Comparison of ENCODE assay signal across 12 cellular contexts in the genomic region with DNA sequence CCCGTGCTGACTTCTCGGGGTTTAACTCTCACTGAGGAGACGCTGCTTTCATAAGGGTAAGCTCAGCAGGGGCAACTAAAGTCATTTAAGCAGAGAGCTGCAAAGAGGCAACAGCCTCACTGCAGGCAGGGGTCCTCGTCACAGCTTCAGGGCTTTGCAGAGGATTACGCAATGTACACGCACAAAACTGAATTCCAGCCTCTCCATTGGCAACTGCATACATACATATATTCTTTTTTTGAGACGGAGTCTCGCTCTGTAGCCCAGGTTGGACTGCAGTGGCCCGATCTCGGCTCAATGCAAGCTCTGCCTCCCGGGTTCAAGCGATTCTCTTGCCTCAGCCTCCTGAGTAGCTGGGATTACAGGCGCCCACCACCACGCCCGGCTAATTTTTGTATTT. TPM values are rescaled to one million over a fixed set of nuclear protein-coding genes. Genes with fewer than 3 reads are reported as not detected.
DNase-seq lines count a peak whose midpoint lies in the region; ATAC-seq and TF ChIP-seq lines count a peak whose summit lies in the region.
"Had no signal": no experiment of that assay in that cellular context is flagged by ENCODE, and none has a peak within 500 bp of the region (broad histone marks: within the 10 kb centered on the region; RNA-seq: fewer than 3 reads in every experiment).

No MANE protein-coding gene starts in this region.

- H3K4me1 ChIP-seq in Loucy (ENCODE audit: insufficient read depth, low read length, poor library complexity, severe bottlenecking) = peaks cover 43% of the 10 kb centered on the region

- H3K27me3 Mint-ChIP-seq in activated naive CD4-positive, alpha-beta T cell treated with anti-CD3 and anti-CD28 coated beads for 36 hours (ENCODE audit: low read depth) = no peaks in the 10 kb centered on the region
- no peaks in the 10 kb centered on the region for H3K27me3 Mint-ChIP-seq in brain
- no peaks in the 10 kb centered on the region for H3K27me3 Mint-ChIP-seq in progenitor cell of endocrine pancreas
- H3K27me3 Mint-ChIP-seq: CD8-positive, alpha-beta memory T cell had no signal

- peak overlapping the region; percentile 96 for H3K4me3 ChIP-seq in Loucy (ENCODE audit: low read length, poor library complexity, severe bottlenecking)

- H3K9ac ChIP-seq in Loucy (ENCODE audit: low read depth, low read length, poor library complexity, severe bottlenecking) = peak overlapping the region; percentile 100

- H3K79me2 ChIP-seq in Loucy (ENCODE audit: insufficient read depth, low read length) = peaks cover 86% of the 10 kb centered on the region

- H3K9me3 ChIP-seq in Loucy (ENCODE audit: insufficient read depth, low read depth, low read length) = no peaks in the 10 kb centered on the region

- no peak for DNase-seq in activated naive CD4-positive, alpha-beta T cell treated with anti-CD3 and anti-CD28 coated beads for 36 hours
- no peak for DNase-seq in activated naive CD4-positive, alpha-beta T cell treated with anti-CD3 and anti-CD28 coated beads, Interleukin-2, amount 50 U/mL, for 16 hours
- DNase-seq in progenitor cell of endocrine pancreas (ENCODE audit: low spot score, unreplicated experiment) (no peak), NCI-H2196 (lab: John Stamatoyannopoulos, UW; ENCODE audit: unreplicated experiment) (no peak), NCI-H446 (lab: John Stamatoyannopoulos, UW) (no peak)
- DNase-seq: activated CD8-positive, alpha-beta memory T cell treated with anti-CD3 and anti-CD28 coated beads for 24 hours; CD8-positive, alpha-beta memory T cell; NCI-H187; SHP77 treated with DMSO at 0.1 percent for 48 hours had no signal

- CTCF ChIA-PET in activated naive CD4-positive, alpha-beta T cell treated with anti-CD3 and anti-CD28 coated beads for 36 hours (lab: Charles Lee) = interaction anchor here (0.6 kb wide), 1 partner anchor 285 kb away, joined by 3 read pairs; no protein-coding TSS in a partner anchor

- no peak overlapping the region for H3K27ac Mint-ChIP-seq in activated naive CD4-positive, alpha-beta T cell treated with anti-CD3 and anti-CD28 coated beads for 36 hours
- H3K27ac Mint-ChIP-seq in brain (peak overlapping the region; percentile 59 to 97 (median 67)), progenitor cell of endocrine pancreas (no peak overlapping the region)

- H3K27me3 ChIP-seq in Loucy (ENCODE audit: insufficient read depth, low read length, poor library complexity, severe bottlenecking) = no peaks in the 10 kb centered on the region

- peaks cover 37% of the 10 kb centered on the region for H3K4me1 Mint-ChIP-seq in activated naive CD4-positive, alpha-beta T cell treated with anti-CD3 and anti-CD28 coated beads for 36 hours (ENCODE audit: low read depth)
- peaks cover 51% of the 10 kb centered on the region for H3K4me1 Mint-ChIP-seq in brain
- H3K4me1 Mint-ChIP-seq in progenitor cell of endocrine pancreas (ENCODE audit: low read depth) = peaks cover 9% of the 10 kb centered on the region

- H3K4me3 Mint-ChIP-seq in activated naive CD4-positive, alpha-beta T cell treated with anti-CD3 and anti-CD28 coated beads for 36 hours = peak overlapping the region; percentile 12
- H3K4me3 Mint-ChIP-seq in brain = peak overlapping the region in 4 of 5 experiments; percentile 30 to 84 (median 62)
- H3K4me3 Mint-ChIP-seq in progenitor cell of endocrine pancreas (ENCODE audit: low read depth) = peak overlapping the region; percentile 16

- H2AFZ ChIP-seq in Loucy (ENCODE audit: low read length) = no peak overlapping the region

- no peaks in the 10 kb centered on the region for H3K9me3 Mint-ChIP-seq in activated naive CD4-positive, alpha-beta T cell treated with anti-CD3 and anti-CD28 coated beads for 36 hours
- H3K9me3 Mint-ChIP-seq in brain (no peaks in the 10 kb centered on the region), progenitor cell of endocrine pancreas (ENCODE audit: low read depth) (no peaks in the 10 kb centered on the region)
- H3K9me3 Mint-ChIP-seq: CD8-positive, alpha-beta memory T cell had no signal

- no peak for ATAC-seq in HG03520 (IDR thresholded peaks at IDR 0.05; ENCODE audit: unreplicated experiment)

- no peaks in the 10 kb centered on the region for H3K9me2 ChIP-seq in Loucy (replicated peaks; ENCODE audit: low read depth, low read length)

- peak overlapping the region; percentile 80 for H3K4me2 ChIP-seq in Loucy (ENCODE audit: low read depth, low read length, poor library complexity, severe bottlenecking)

- no peaks in the 10 kb centered on the region for H3K36me3 ChIP-seq in Loucy (ENCODE audit: insufficient read depth, low read length)

- H4K20me1 ChIP-seq in Loucy (ENCODE audit: insufficient read depth, low read length, poor library complexity, severe bottlenecking) = peaks cover 3% of the 10 kb centered on the region

- peaks cover 4% of the 10 kb centered on the region; the same call in 1 of the 2 replicates for H3F3A ChIP-seq in Loucy (ENCODE audit: low read depth)

- intact Hi-C loops in activated naive CD4-positive, alpha-beta T cell treated with anti-CD3 and anti-CD28 coated beads for 36 hours (cut with micrococcal nuclease) = loop anchor here (10.0 kb wide), 1 partner anchor 90 kb away; the partner anchor contains the start of gene PTK6

- peaks cover 14% of the 10 kb centered on the region for H3K36me3 Mint-ChIP-seq in activated naive CD4-positive, alpha-beta T cell treated with anti-CD3 and anti-CD28 coated beads for 36 hours (ENCODE audit: low read depth)
- H3K36me3 Mint-ChIP-seq in brain = peaks cover 17% of the 10 kb centered on the region
- H3K36me3 Mint-ChIP-seq in progenitor cell of endocrine pancreas (ENCODE audit: insufficient read depth) = peaks cover 2% of the 10 kb centered on the region

- TF ChIP-seq CTCF in Loucy (conservative IDR thresholded peaks at IDR 0.05; ENCODE audit: low read length) (peak; percentile 25; the same call in 1 of the 2 replicates), brain (conservative IDR thresholded peaks at IDR 0.05) (no peak), progenitor cell of endocrine pancreas (IDR thresholded peaks at IDR 0.05; ENCODE audit: unreplicated experiment) (no peak)

RNA-seq across cellular contexts. Expression of gene GMEB2, which starts 2.4 kb away (rescaled TPM):
- total RNA-seq in activated naive CD4-positive, alpha-beta T cell treated with anti-CD3 and anti-CD28 coated beads for 36 hours = 10 to 100 TPM; 16.7 to 18.0 TPM
- 13.6 TPM for polyA plus RNA-seq in brain (ENCODE audit: insufficient read depth, low read depth, low replicate concordance)
- 15.1 and 15.2 TPM in 2 replicates for total RNA-seq in progenitor cell of endocrine pancreas

RNA-seq across cellular contexts. Expression of gene STMN3, which starts 28.7 kb away (rescaled TPM):
- total RNA-seq in activated naive CD4-positive, alpha-beta T cell treated with anti-CD3 and anti-CD28 coated beads for 36 hours = 1 to 10 TPM; 6.7 to 7.3 TPM
- 455 TPM for polyA plus RNA-seq in brain (ENCODE audit: insufficient read depth, low read depth, low replicate concordance)
- 25.6 and 26.5 TPM in 2 replicates for total RNA-seq in progenitor cell of endocrine pancreas

RNA-seq across cellular contexts. Expression of gene RTEL1, which starts 33.6 kb away (rescaled TPM):
- 10 to 100 TPM; 33.6 to 34.8 TPM for total RNA-seq in activated naive CD4-positive, alpha-beta T cell treated with anti-CD3 and anti-CD28 coated beads for 36 hours
- 8.6 TPM for polyA plus RNA-seq in brain (ENCODE audit: insufficient read depth, low read depth, low replicate concordance)
- total RNA-seq in progenitor cell of endocrine pancreas = 35.5 and 39.7 TPM in 2 replicates

RNA-seq across cellular contexts. Expression of gene HELZ2, which starts 50.4 kb away (rescaled TPM):
- total RNA-seq in activated naive CD4-positive, alpha-beta T cell treated with anti-CD3 and anti-CD28 coated beads for 36 hours = 10 to 100 TPM; 20.0 to 20.4 TPM
- 36.2 TPM for polyA plus RNA-seq in brain (ENCODE audit: insufficient read depth, low read depth, low replicate concordance)
- 19.3 and 21.6 TPM in 2 replicates for total RNA-seq in progenitor cell of endocrine pancreas

Comparison
In these comparisons a context has a peak if more than half of its experiments do, and no peak if none do; other contexts are left out.
1. H3K27ac Mint-ChIP-seq: peak in brain (5 of 5); none in activated naive CD4-positive, alpha-beta T cell treated with anti-CD3 and anti-CD28 coated beads for 36 hours (single experiment) and progenitor cell of endocrine pancreas (single experiment).
2. Peak in every context shown above with its lines, with median percentiles within 50 percentile points of each other: H3K4me3 Mint-ChIP-seq.